8 cellular contexts compared by ENCODE assay signal in genomic region chrX:41276661-41277506, GRCh38. TPM values are rescaled to one million over a fixed set of nuclear protein-coding genes. Genes with fewer than 3 reads are reported as not detected.
DNase-seq lines count a peak whose midpoint lies in the region; ATAC-seq and TF ChIP-seq lines count a peak whose summit lies in the region.

No MANE protein-coding gene starts in this region.

- no peaks in the 10 kb centered on the region for H3K27me3 ChIP-seq in iPS-15b (ENCODE audit: control insufficient read depth, insufficient read depth, low read length)
- peaks cover 0 to 15% (median 0%) of the 10 kb centered on the region in 3 donors for H3K27me3 ChIP-seq in stomach

- CTCF ChIA-PET in activated CD8-positive, alpha-beta T cell treated with anti-CD3 and anti-CD28 coated beads, Interleukin-2, amount 10 ng/mL, durations not matched to agents 7 days and 5 days (lab: Charles Lee), result interaction anchor here (0.7 kb wide), 1 partner anchor 11 kb away, joined by 3 read pairs; no protein-coding TSS in a partner anchor

- DNase-seq in activated CD8-positive, alpha-beta memory T cell treated with anti-CD3 and anti-CD28 coated beads for 24 hours, result peak; percentile 68
- no peak for DNase-seq in activated CD8-positive, alpha-beta memory T cell treated with anti-CD3 and anti-CD28 coated beads, Interleukin-2, amount 50 U/mL, for 4 hours
- DNase-seq in activated CD8-positive, alpha-beta T cell treated with anti-CD3 and anti-CD28 coated beads, Interleukin-2, amount 10 ng/mL, durations not matched to agents 7 days and 5 days, result peak; percentile 24
- DNase-seq in stomach, result no peak
- DNase-seq in 8988T, result no peak

- H3K4me3 ChIP-seq in iPS-15b (ENCODE audit: low read depth, low read length) (peak overlapping the region; percentile 68), stomach (peak overlapping the region; percentile 47 to 55 (median 53))

- H3K27me3 Mint-ChIP-seq in activated CD8-positive, alpha-beta T cell treated with anti-CD3 and anti-CD28 coated beads, Interleukin-2, amount 10 ng/mL, durations not matched to agents 7 days and 5 days (ENCODE audit: low read depth), result peaks cover 2% of the 10 kb centered on the region

- intact Hi-C loops in stomach (cut with DNase I; ENCODE audit: low total_unique reads), result no loop called here

- H3K36me3 Mint-ChIP-seq in activated CD8-positive, alpha-beta T cell treated with anti-CD3 and anti-CD28 coated beads, Interleukin-2, amount 10 ng/mL, durations not matched to agents 7 days and 5 days (ENCODE audit: low read depth), result no peaks in the 10 kb centered on the region

- TF ChIP-seq POLR2A in stomach (IDR thresholded peaks at IDR 0.05), result no peak

- TF ChIP-seq EP300 in stomach (IDR thresholded peaks at IDR 0.05), result no peak

- peak overlapping the region in 4 of 5 donors; percentile 52 to 74 (median 62) for H3K27ac ChIP-seq in stomach

- H3K4me3 Mint-ChIP-seq in activated CD8-positive, alpha-beta T cell treated with anti-CD3 and anti-CD28 coated beads, Interleukin-2, amount 10 ng/mL, durations not matched to agents 7 days and 5 days, result peak overlapping the region; percentile 76

- peak overlapping the region; percentile 0 for H3K9ac ChIP-seq in iPS-15b (ENCODE audit: low read depth, low read length)

- H3K36me3 ChIP-seq in iPS-15b (ENCODE audit: control insufficient read depth, insufficient read depth, low read length), result no peaks in the 10 kb centered on the region
- H3K36me3 ChIP-seq in stomach, result no peaks in the 10 kb centered on the region

- H3K9me3 ChIP-seq in iPS-15b (ENCODE audit: control insufficient read depth, insufficient read depth, low read length) (no peaks in the 10 kb centered on the region), stomach (no peaks in the 10 kb centered on the region)

- H3K4me1 ChIP-seq in iPS-15b (ENCODE audit: control insufficient read depth, insufficient read depth, low read length) (peaks cover 2% of the 10 kb centered on the region), stomach (peaks cover 0 to 18% (median 11%) of the 10 kb centered on the region in 4 donors)

- no peak for TF ChIP-seq CTCF in stomach (IDR thresholded peaks at IDR 0.05)

- H3K9me3 Mint-ChIP-seq in activated CD8-positive, alpha-beta T cell treated with anti-CD3 and anti-CD28 coated beads, Interleukin-2, amount 10 ng/mL, durations not matched to agents 7 days and 5 days (ENCODE audit: insufficient read depth), result no peaks in the 10 kb centered on the region

- H3K27ac Mint-ChIP-seq in activated CD8-positive, alpha-beta T cell treated with anti-CD3 and anti-CD28 coated beads, Interleukin-2, amount 10 ng/mL, durations not matched to agents 7 days and 5 days, result peak overlapping the region; percentile 81

- ATAC-seq in activated CD8-positive, alpha-beta T cell treated with anti-CD3 and anti-CD28 coated beads, Interleukin-2, amount 10 ng/mL, durations not matched to agents 7 days and 5 days, result peak; percentile 26
- ATAC-seq in GM19328 (IDR thresholded peaks at IDR 0.05; ENCODE audit: unreplicated experiment), result no peak
- ATAC-seq in GM18870 (IDR thresholded peaks at IDR 0.05; ENCODE audit: unreplicated experiment), result no peak

- 24 to 40% (median 35%) methylated on average over 18 to 19 of the region's 19 CpGs for WGBS in stomach, 5 donors

- peaks cover 14% of the 10 kb centered on the region for H3K4me1 Mint-ChIP-seq in activated CD8-positive, alpha-beta T cell treated with anti-CD3 and anti-CD28 coated beads, Interleukin-2, amount 10 ng/mL, durations not matched to agents 7 days and 5 days (ENCODE audit: low read depth)

- POLR2A ChIA-PET in activated CD8-positive, alpha-beta T cell treated with anti-CD3 and anti-CD28 coated beads, Interleukin-2, amount 10 ng/mL, durations not matched to agents 7 days and 5 days (lab: Charles Lee), result interaction anchor here (1.1 kb wide), 1 partner anchor 57 kb away, joined by 3 read pairs; no protein-coding TSS in a partner anchor

RNA-seq across cellular contexts. Expression of gene DDX3X, which starts 57.1 kb away (rescaled TPM):
- total RNA-seq in activated CD8-positive, alpha-beta T cell treated with anti-CD3 and anti-CD28 coated beads, Interleukin-2, amount 10 ng/mL, durations not matched to agents 7 days and 5 days, result 100 to 1,000 TPM; 191 to 213 TPM
- total RNA-seq in stomach, result 100 to 1,000 TPM in 4 of 5 donors, 10 to 100 TPM in 1; 74.7 to 434 (median 142) TPM
- polyA plus RNA-seq in stomach, result 10 to 100 TPM; 38.3 to 86.9 (median 61.8) TPM

Comparison
In these comparisons a context has a peak if more than half of its experiments do, and no peak if none do; other contexts are left out.
1. DNase-seq: peak in activated CD8-positive, alpha-beta memory T cell treated with anti-CD3 and anti-CD28 coated beads for 24 hours (single experiment) and activated CD8-positive, alpha-beta T cell treated with anti-CD3 and anti-CD28 coated beads, Interleukin-2, amount 10 ng/mL, durations not matched to agents 7 days and 5 days (single experiment); none in activated CD8-positive, alpha-beta memory T cell treated with anti-CD3 and anti-CD28 coated beads, Interleukin-2, amount 50 U/mL, for 4 hours (single experiment), stomach (single experiment) and 8988T (single experiment).